16 cellular contexts compared by ENCODE assay signal in the genomic region with DNA sequence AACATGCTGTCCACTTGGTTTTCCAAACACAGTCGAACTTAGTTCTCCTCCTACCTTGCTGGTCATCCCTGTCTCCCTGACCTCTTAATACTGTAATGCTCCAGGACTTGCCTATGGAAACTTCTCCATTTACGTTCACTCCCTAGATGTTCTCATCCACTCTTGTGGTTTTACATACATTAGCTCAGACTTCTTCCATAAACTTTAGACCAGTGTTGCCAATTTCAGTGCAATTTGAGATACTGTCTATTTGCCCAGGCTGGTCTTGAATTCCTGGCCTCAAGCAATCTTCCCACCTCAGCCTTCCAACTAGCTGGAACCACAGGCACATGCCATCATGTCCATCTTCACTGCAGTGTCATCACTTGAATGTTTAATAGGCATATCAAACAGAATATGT. TPM values are rescaled to one million over a fixed set of nuclear protein-coding genes. Genes with fewer than 3 reads are reported as not detected.
DNase-seq lines count a peak whose midpoint lies in the region; ATAC-seq and TF ChIP-seq lines count a peak whose summit lies in the region.
"Had no signal": no experiment of that assay in that cellular context is flagged by ENCODE, and none has a peak within 500 bp of the region (broad histone marks: within the 10 kb centered on the region; RNA-seq: fewer than 3 reads in every experiment).

No MANE protein-coding gene starts in this region.

- no peaks in the 10 kb centered on the region for H3K9me2 ChIP-seq in hepatocyte (replicated peaks; ENCODE audit: insufficient read depth)

- H3K9me3 ChIP-seq in SK-N-MC (ENCODE audit: low read depth, low read length): no peaks in the 10 kb centered on the region
- H3K9me3 ChIP-seq in hepatocyte (ENCODE audit: low read depth): no peaks in the 10 kb centered on the region
- no peaks in the 10 kb centered on the region for H3K9me3 ChIP-seq in HAP-1
- H3K9me3 ChIP-seq: testis had no signal

- H3K27me3 ChIP-seq in hepatocyte (no peaks in the 10 kb centered on the region), HAP-1 (ENCODE audit: low read depth) (no peaks in the 10 kb centered on the region)
- H3K27me3 ChIP-seq: testis had no signal

- H3K27ac ChIP-seq in 22Rv1 (peak overlapping the region; percentile 97), SK-N-MC (no peak overlapping the region), hepatocyte (no peak overlapping the region)

- ATAC-seq in HG02642 (IDR thresholded peaks at IDR 0.05; ENCODE audit: poor library complexity, unreplicated experiment): no peak
- ATAC-seq in esophagus mucosa: no peak
- ATAC-seq: activated CD8-positive, alpha-beta T cell treated with anti-CD3 and anti-CD28 coated beads, Interleukin-2, amount 10 ng/mL, durations not matched to agents 7 days and 5 days had no signal

- in situ Hi-C loops in HAP-1 (cut with MboI; ENCODE audit: low sequenced_read_pairs): no loop called here

- 88% methylated on average over 2 of the region's 2 CpGs for WGBS in hepatocyte (ENCODE audit: low lambda C conversion rate, missing lambda C conversion rate)

- H3K4me1 ChIP-seq in hepatocyte (ENCODE audit: insufficient read depth) (peaks cover 19% of the 10 kb centered on the region), HAP-1 (peaks cover 6% of the 10 kb centered on the region; the same call in 1 of the 2 replicates)

- H3K79me2 ChIP-seq in hepatocyte: peaks cover 12% of the 10 kb centered on the region

- DNase-seq in HFF-Myc (ENCODE audit: extremely low read depth, low read depth) (no peak), SK-N-MC (ENCODE audit: low read depth, low spot score) (no peak), hepatocyte (ENCODE audit: low spot score) (no peak), HAP-1 (ENCODE audit: low spot score in 2 of 2) (no peak), ecto neural progenitor cell (ENCODE audit: low spot score) (no peak)
- DNase-seq: activated CD8-positive, alpha-beta T cell treated with anti-CD3 and anti-CD28 coated beads, Interleukin-2, amount 10 ng/mL, durations not matched to agents 7 days and 5 days; amniotic stem cell; erythroblast; NCI-H1417 treated with DMSO at 0.1 percent for 48 hours; NCI-H226; testis had no signal

- TF ChIP-seq CTCF in 22Rv1 (IDR thresholded peaks at IDR 0.05): no peak
- TF ChIP-seq CTCF in HFF-Myc (IDR thresholded peaks at IDR 0.05; ENCODE audit: low read depth, low read length, missing control alignments): no peak
- no peak for TF ChIP-seq CTCF in hepatocyte (IDR thresholded peaks at IDR 0.05; ENCODE audit: poor library complexity)

- peak overlapping the region; percentile 80 for H3K4me2 ChIP-seq in hepatocyte

- H3K4me3 ChIP-seq in HFF-Myc (replicated peaks; ENCODE audit: low read depth, low read length) (peak overlapping the region; percentile 45), SK-N-MC (peak overlapping the region; percentile 85), hepatocyte (no peak overlapping the region), HAP-1 (no peak overlapping the region)

- H3K36me3 ChIP-seq in SK-N-MC (ENCODE audit: insufficient read depth, low read length) (no peaks in the 10 kb centered on the region), hepatocyte (replicated peaks; ENCODE audit: insufficient read depth, low read depth) (no peaks in the 10 kb centered on the region), HAP-1 (replicated peaks) (no peaks in the 10 kb centered on the region)

- peaks cover 3% of the 10 kb centered on the region for H4K20me1 ChIP-seq in hepatocyte (ENCODE audit: insufficient read depth, poor library complexity, severe bottlenecking)

- H2AFZ ChIP-seq in hepatocyte: no peak overlapping the region

- no peak overlapping the region for H3K9ac ChIP-seq in SK-N-MC (ENCODE audit: insufficient read length)

RNA-seq across cellular contexts. Expression of gene MATCAP1, which starts 1.5 kb away (rescaled TPM):
- total RNA-seq in hepatocyte: 22.3 and 24.8 TPM in 2 replicates
- 25.4 and 38.5 TPM in 2 replicates for polyA plus RNA-seq in hepatocyte
- 7.8 TPM for total RNA-seq in esophagus mucosa

RNA-seq across cellular contexts. Expression of gene EXOC3L1, which starts 7.6 kb away (rescaled TPM):
- total RNA-seq in hepatocyte (0.33 and 3.3 TPM in 2 replicates), esophagus mucosa (1.4 TPM)
- polyA plus RNA-seq in hepatocyte: 2.0 and 2.6 TPM in 2 replicates
- total RNA-seq: activated CD8-positive, alpha-beta T cell treated with anti-CD3 and anti-CD28 coated beads, Interleukin-2, amount 10 ng/mL, durations not matched to agents 7 days and 5 days; chondrocyte; progenitor cell of endocrine pancreas had no signal

RNA-seq across cellular contexts. Expression of gene E2F4, which starts 9.7 kb away (rescaled TPM):
- total RNA-seq in hepatocyte (70.4 and 76.6 TPM in 2 replicates), esophagus mucosa (36.6 TPM)
- polyA plus RNA-seq in hepatocyte: 72.4 and 76.4 TPM in 2 replicates

RNA-seq across cellular contexts. Expression of gene NOL3, which starts 11.9 kb away (rescaled TPM):
- total RNA-seq in hepatocyte: 8.1 and 9.3 TPM in 2 replicates
- 10.9 and 11.0 TPM in 2 replicates for polyA plus RNA-seq in hepatocyte
- total RNA-seq in esophagus mucosa: 23.3 TPM

RNA-seq across cellular contexts. Expression of gene ELMO3, which starts 16.6 kb away (rescaled TPM):
- total RNA-seq in hepatocyte (18.5 and 18.7 TPM in 2 replicates), esophagus mucosa (26.3 TPM)
- 14.5 and 18.3 TPM in 2 replicates for polyA plus RNA-seq in hepatocyte

Comparison
In these comparisons a context has a peak if more than half of its experiments do, and no peak if none do; other contexts are left out.
1. H3K4me3 ChIP-seq: peak in HFF-Myc (single experiment) and SK-N-MC (single experiment); none in hepatocyte (single experiment) and HAP-1 (single experiment).